8 cellular contexts compared by ENCODE assay signal in genomic region chr6:166786704-166787293, GRCh38.
A peak's percentile ranks its signal among the peaks of the same experiment; 100 is the strongest.
DNase-seq lines count a peak whose midpoint lies in the region; ATAC-seq, FAIRE-seq and TF ChIP-seq lines count a peak whose summit lies in the region.

No MANE protein-coding gene starts in this region.

- H2AFZ ChIP-seq in mesenchymal stem cell (ENCODE audit: low read depth, low read length): no peak overlapping the region

- H3K23ac ChIP-seq in mesenchymal stem cell (ENCODE audit: low read length in 2 of 2): no peak overlapping the region

- H3K4me2 ChIP-seq in mesenchymal stem cell (ENCODE audit: low read length, poor library complexity, severe bottlenecking): no peak overlapping the region

- H3K36me3 ChIP-seq in mesenchymal stem cell (ENCODE audit: control insufficient read depth in 1 of 2, insufficient read depth in 2 of 2, low read depth in 1 of 2, low read length in 2 of 2): no peaks in the 10 kb centered on the region

- H3K79me1 ChIP-seq in mesenchymal stem cell (replicated peaks; ENCODE audit: low read length, poor library complexity, severe bottlenecking): no peaks in the 10 kb centered on the region

- H2AK5ac ChIP-seq in mesenchymal stem cell (ENCODE audit: low read length, severe bottlenecking): no peak overlapping the region

- peak; percentile 94 for FAIRE-seq in G401.6 (lab: Jason Lieb, UNC)

- H2BK120ac ChIP-seq in mesenchymal stem cell (ENCODE audit: low read depth, low read length): no peak overlapping the region

- 17% methylated on average over 1 of the region's 3 CpGs for WGBS in mesenchymal stem cell

- peak; percentile 85 for TF ChIP-seq CTCF in 22Rv1 (IDR thresholded peaks at IDR 0.05)

- no peak overlapping the region for H2BK12ac ChIP-seq in mesenchymal stem cell (ENCODE audit: low read length in 2 of 2)

- H2BK5ac ChIP-seq in mesenchymal stem cell (ENCODE audit: low read depth, low read length, poor library complexity, severe bottlenecking): no peak overlapping the region

- no peak overlapping the region for H2BK15ac ChIP-seq in mesenchymal stem cell (ENCODE audit: low read depth, poor library complexity, severe bottlenecking)

- no peak overlapping the region for H4K91ac ChIP-seq in mesenchymal stem cell (ENCODE audit: low read length)

- H3K18ac ChIP-seq in mesenchymal stem cell (ENCODE audit: low read depth in 1 of 2, low read length in 2 of 2): no peak overlapping the region

- no peaks in the 10 kb centered on the region for H3K9me3 ChIP-seq in mesenchymal stem cell (ENCODE audit: control insufficient read depth, low read length)

- H3K14ac ChIP-seq in mesenchymal stem cell (ENCODE audit: low read length in 2 of 2): no peak overlapping the region

- H3K27ac ChIP-seq in 22Rv1: no peak overlapping the region
- no peak overlapping the region for H3K27ac ChIP-seq in mesenchymal stem cell (ENCODE audit: low read length, poor library complexity, severe bottlenecking)

- DNase-seq in LHCN-M2 (ENCODE audit: low read depth) (peak; percentile 68), RPMI7951 (ENCODE audit: low read depth) (peak; percentile 67), mesenchymal stem cell (peak; percentile 70)
- peak; percentile 12 for DNase-seq in effector CD4-positive, alpha-beta T cell
- DNase-seq in activated CD4-positive, alpha-beta T cell treated with anti-CD3 and anti-CD28 coated beads for 48 hours: no peak

- H3K4me3 ChIP-seq in mesenchymal stem cell (ENCODE audit: insufficient read depth in 1 of 2, low read depth in 1 of 2, low read length in 2 of 2): no peak overlapping the region

- no peak overlapping the region for H3K4ac ChIP-seq in mesenchymal stem cell (ENCODE audit: low read depth in 1 of 2, low read length in 2 of 2)

- no peaks in the 10 kb centered on the region for H3K4me1 ChIP-seq in mesenchymal stem cell (ENCODE audit: control insufficient read depth, insufficient read depth, low read depth, low read length)

- no peak overlapping the region for H4K8ac ChIP-seq in mesenchymal stem cell (ENCODE audit: low read length)

- H3K9ac ChIP-seq in mesenchymal stem cell (ENCODE audit: low read length): no peak overlapping the region

- no peaks in the 10 kb centered on the region for H3K27me3 ChIP-seq in mesenchymal stem cell (ENCODE audit: control insufficient read depth in 1 of 2, insufficient read depth in 1 of 2, low read length in 2 of 2)

- no peak for ATAC-seq in GM18868 (IDR thresholded peaks at IDR 0.05; ENCODE audit: unreplicated experiment)
